ENCODE assay signal across 26 cellular contexts in genomic region chr11:134052988-134053945, GRCh38. TPM values are rescaled to one million over a fixed set of nuclear protein-coding genes. Genes with fewer than 3 reads are reported as not detected.
DNase-seq lines count a peak whose midpoint lies in the region; ATAC-seq, FAIRE-seq and TF ChIP-seq lines count a peak whose summit lies in the region.
"Had no signal": no experiment of that assay in that cellular context is flagged by ENCODE, and none has a peak within 500 bp of the region (broad histone marks: within the 10 kb centered on the region; RNA-seq: fewer than 3 reads in every experiment).

No MANE protein-coding gene starts in this region.

- H3K27me3 ChIP-seq in IMR-90 (ENCODE audit: control insufficient read depth, insufficient read depth, low read length) (peaks cover 2% of the 10 kb centered on the region; the same call in 1 of the 2 replicates), endodermal cell (ENCODE audit: control insufficient read depth, insufficient read depth, low read length, poor library complexity, severe bottlenecking) (peaks cover 5% of the 10 kb centered on the region), left ventricle myocardium inferior (ENCODE audit: low read depth) (peaks cover 4% of the 10 kb centered on the region)
- H3K27me3 ChIP-seq: cardiac muscle cell, esophagus muscularis mucosa, MG63 had no signal

- H3K27me3 Mint-ChIP-seq in endodermal cell (ENCODE audit: insufficient read depth), result peaks cover 5% of the 10 kb centered on the region

- H4K20me1 ChIP-seq in IMR-90 (ENCODE audit: insufficient read depth, low read length), result no peaks in the 10 kb centered on the region

- TF ChIP-seq POLR2A in IMR-90 (IDR thresholded peaks at IDR 0.05; ENCODE audit: low read depth, low read length) (no peak), GM12892 (IDR thresholded peaks at IDR 0.05; ENCODE audit: low read depth, low read length) (no peak)

- no peak for ATAC-seq in IMR-90 (ENCODE audit: low read depth)
- ATAC-seq: HepG2, T-cell had no signal

- no peak overlapping the region for H2AK5ac ChIP-seq in IMR-90 (ENCODE audit: low read depth, low read length)

- H3K9me3 Mint-ChIP-seq in endodermal cell, result no peaks in the 10 kb centered on the region
- H3K9me3 Mint-ChIP-seq: immature natural killer cell, T-cell had no signal

- H3K27ac ChIP-seq in IMR-90 (ENCODE audit: insufficient read depth, low read length) (no peak overlapping the region), endodermal cell (ENCODE audit: low read depth, low read length) (no peak overlapping the region), left ventricle myocardium inferior (replicated peaks) (no peak overlapping the region)
- H3K27ac ChIP-seq: cardiac muscle cell, esophagus muscularis mucosa, thoracic aorta had no signal

- H3K9ac ChIP-seq in IMR-90 (ENCODE audit: low read depth, low read length) (no peak overlapping the region), endodermal cell (ENCODE audit: extremely low read depth, low read length, poor library complexity, severe bottlenecking) (no peak overlapping the region)

- H3K4me3 ChIP-seq in IMR-90 (ENCODE audit: insufficient read depth, low read depth, low read length) (no peak overlapping the region), endodermal cell (ENCODE audit: low read length) (no peak overlapping the region), left ventricle myocardium inferior (no peak overlapping the region)
- H3K4me3 ChIP-seq: cardiac muscle cell, esophagus muscularis mucosa, lung, MG63, thoracic aorta had no signal

- H2BK15ac ChIP-seq in IMR-90 (ENCODE audit: low read depth, low read length), result no peak overlapping the region

- no peaks in the 10 kb centered on the region for H3K79me1 ChIP-seq in IMR-90 (ENCODE audit: low read depth in 1 of 2, low read length in 2 of 2)

- H4K8ac ChIP-seq in IMR-90 (ENCODE audit: low read depth in 2 of 2, low read length in 2 of 2), result no peak overlapping the region

- BruUV-seq in IMR-90 (replicated peaks; lab: Mats Ljungman, UMichigan), result no TSS peak

- no peak overlapping the region for H2BK20ac ChIP-seq in IMR-90 (ENCODE audit: low read depth, low read length)

- intact Hi-C loops in IMR-90 (cut with micrococcal nuclease), result no loop called here
- intact Hi-C loops in left ventricle myocardium inferior (cut with micrococcal nuclease), result no loop called here

- peaks cover 16% of the 10 kb centered on the region for H3K4me1 Mint-ChIP-seq in endodermal cell
- H3K4me1 Mint-ChIP-seq: naive B cell had no signal

- no peak overlapping the region for H3K18ac ChIP-seq in IMR-90 (ENCODE audit: low read depth, low read length)

- no peak overlapping the region for H3K23ac ChIP-seq in IMR-90 (ENCODE audit: low read depth, low read length)

- no peaks in the 10 kb centered on the region for H3K9me3 ChIP-seq in IMR-90 (ENCODE audit: control insufficient read depth, insufficient read depth, low read length)
- no peaks in the 10 kb centered on the region for H3K9me3 ChIP-seq in endodermal cell (ENCODE audit: control insufficient read depth, low read length)
- no peaks in the 10 kb centered on the region for H3K9me3 ChIP-seq in left ventricle myocardium inferior (replicated peaks)
- H3K9me3 ChIP-seq: esophagus muscularis mucosa, MG63, thoracic aorta had no signal

- no peak for TF ChIP-seq RAD21 in IMR-90 (IDR thresholded peaks at IDR 0.05; ENCODE audit: low read length)

- H2AK9ac ChIP-seq in IMR-90 (replicated peaks; ENCODE audit: low read depth, low read length, poor library complexity), result peak overlapping the region; percentile 55

- H3K4me2 ChIP-seq in IMR-90 (ENCODE audit: low read depth, low read length), result no peak overlapping the region

- dilution Hi-C loops in IMR-90 (cut with HindIII; ENCODE audit: low sequenced_read_pairs, unreplicated experiment), result no loop called here

- no peaks in the 10 kb centered on the region for H3K36me3 ChIP-seq in IMR-90 (ENCODE audit: control insufficient read depth, insufficient read depth, low read length)
- no peaks in the 10 kb centered on the region for H3K36me3 ChIP-seq in endodermal cell (ENCODE audit: control insufficient read depth, insufficient read depth, low read length)
- H3K36me3 ChIP-seq in left ventricle myocardium inferior, result no peaks in the 10 kb centered on the region
- H3K36me3 ChIP-seq: cardiac muscle cell, esophagus muscularis mucosa, MG63, thoracic aorta had no signal

- H3K4me1 ChIP-seq in IMR-90 (ENCODE audit: control insufficient read depth, insufficient read depth, low read length) (no peaks in the 10 kb centered on the region), endodermal cell (ENCODE audit: control insufficient read depth, insufficient read depth, low read length) (peaks cover 5% of the 10 kb centered on the region), left ventricle myocardium inferior (peaks cover 10% of the 10 kb centered on the region)

- CTCF ChIA-PET in IMR-90 (lab: Yijun Ruan, JAX), result no interaction called here

- H3K27ac Mint-ChIP-seq in endodermal cell, result peak overlapping the region; percentile 68
- H3K27ac Mint-ChIP-seq: naive B cell, progenitor cell of endocrine pancreas, T-cell had no signal

- no peak overlapping the region for H3K4ac ChIP-seq in IMR-90 (ENCODE audit: low read depth, low read length)

- POLR2A ChIA-PET in IMR-90 (lab: Charles Lee; ENCODE audit: unreplicated experiment), result no interaction called here

- H3K56ac ChIP-seq in IMR-90 (ENCODE audit: extremely low read depth, insufficient read depth, low read length), result no peak overlapping the region

- H3K9me1 ChIP-seq in IMR-90 (ENCODE audit: insufficient read depth, low read length), result no peaks in the 10 kb centered on the region

- no peak overlapping the region for H2BK5ac ChIP-seq in IMR-90 (ENCODE audit: low read depth, low read length, poor library complexity, severe bottlenecking)

- no peak overlapping the region for H3K4me3 Mint-ChIP-seq in endodermal cell
- H3K4me3 Mint-ChIP-seq: immature natural killer cell, T-cell had no signal

- FAIRE-seq in GM12892 (lab: Jason Lieb, UNC), result no peak
- FAIRE-seq: GM12891, HepG2 had no signal

- 47% methylated on average over 10 of the region's 26 CpGs; no CpG with 5 or more reads in 1 of the 2 experiments for WGBS in IMR-90 (ENCODE audit: extremely low coverage in 2 of 2, insufficient read length in 1 of 2), 2 experiments
- 68 to 72% methylated on average over 15 to 26 of the region's 26 CpGs for WGBS in endodermal cell (ENCODE audit: insufficient coverage in 1 of 2, insufficient read length in 1 of 2), 2 experiments

- no peaks in the 10 kb centered on the region for H3K36me3 Mint-ChIP-seq in endodermal cell (ENCODE audit: low read depth)
- H3K36me3 Mint-ChIP-seq: immature natural killer cell, T-cell had no signal

- DNase-seq in GDM1 (lab: John Stamatoyannopoulos, UW) (peak; percentile 28), IMR-90 (no peak), endodermal cell (peak; percentile 75), retina (peak; percentile 50), left ventricle myocardium inferior (no peak), NCI-H187 (lab: John Stamatoyannopoulos, UW) (no peak), GM12892 (ENCODE audit: insufficient read length) (no peak)
- no peak for DNase-seq in stimulated activated naive CD4-positive, alpha-beta T cell (lab: John Stamatoyannopoulos, UW)
- DNase-seq: activated CD4-positive, alpha-beta T cell treated with anti-CD3 and anti-CD28 coated beads, Interleukin-2, amount 50 U/mL, for 48 hours; GF-D8; glutamatergic neuron; immature natural killer cell; MG63; naive B cell; NCI-H1694 treated with DMSO at 0.1 percent for 48 hours; NCI-H526 treated with DMSO at 0.1 percent for 48 hours; SHP77; T-cell had no signal

- in situ Hi-C loops in IMR-90 (cut with MboI; ENCODE audit: low sequenced_read_pairs), result no loop called here

- TF ChIP-seq CTCF in IMR-90 (conservative IDR thresholded peaks at IDR 0.05; ENCODE audit: low read depth, low read length) (no peak), endodermal cell (conservative IDR thresholded peaks at IDR 0.05) (no peak), left ventricle myocardium inferior (IDR thresholded peaks at IDR 0.05; ENCODE audit: borderline replicate concordance) (no peak)

- peak overlapping the region; percentile 67 for H2AFZ ChIP-seq in IMR-90 (replicated peaks; ENCODE audit: low read length, poor library complexity)

- H4K5ac ChIP-seq in IMR-90 (ENCODE audit: low read depth, low read length), result no peak overlapping the region

- no peak overlapping the region for H2BK120ac ChIP-seq in IMR-90 (ENCODE audit: low read depth, low read length)

- H4K91ac ChIP-seq in IMR-90 (ENCODE audit: insufficient read depth, low read depth, low read length), result no peak overlapping the region

- peak overlapping the region; percentile 51; the same call in 1 of the 2 replicates for H3K14ac ChIP-seq in IMR-90 (replicated peaks; ENCODE audit: low read depth, low read length)

TF ChIP-seq in IMR-90, 13 proteins besides CTCF, POLR2A, EP300 and RAD21 (continues in another document):
- TF ChIP-seq RFX5 (IDR thresholded peaks at IDR 0.05; ENCODE audit: low read depth, low read length) (no peak), MAZ (IDR thresholded peaks at IDR 0.05; ENCODE audit: borderline replicate concordance, low read depth, low read length) (no peak), BHLHE40 (IDR thresholded peaks at IDR 0.05; ENCODE audit: low read depth, low read length) (no peak), ELK1 (IDR thresholded peaks at IDR 0.05; ENCODE audit: borderline replicate concordance, low read depth, low read length) (no peak), USF2 (IDR thresholded peaks at IDR 0.05; ENCODE audit: low read depth, low read length) (no peak)

RNA-seq across cellular contexts. Expression of gene JAM3, which starts 15.6 kb away (rescaled TPM):
- 71.5 and 102 TPM in 2 replicates for total RNA-seq in IMR-90 (2012; rRNA removed)
- polyA plus RNA-seq in IMR-90 (2012; rRNA removed), result 32.0 and 38.0 TPM in 2 replicates
- polyA plus RNA-seq in IMR-90 (2012; cell fraction: cytosol; rRNA removed), result 17.9 and 24.0 TPM in 2 replicates
- 20.6 and 54.0 TPM in 2 replicates for polyA plus RNA-seq in IMR-90 (2012; cell fraction: nucleus; rRNA removed; ENCODE audit: low replicate concordance)
- 10 to 100 TPM; 35.8 to 41.8 TPM for total RNA-seq in endodermal cell
- 110 TPM for polyA plus RNA-seq in endodermal cell (2013, experiment 1 of 2)
- polyA plus RNA-seq in endodermal cell (2013, experiment 2 of 2), result 105 TPM
- 36.2 TPM for total RNA-seq in left ventricle myocardium inferior
- polyA plus RNA-seq in GM12892 (2012; ENCODE audit: missing spikeins), result 1.0 TPM
- total RNA-seq: OCI-LY7 had no signal

Comparison
In these comparisons a context has a peak if more than half of its experiments do, and no peak if none do; other contexts are left out.
1. DNase-seq: peak in GDM1 (single experiment), endodermal cell (single experiment) and retina (single experiment); none in IMR-90 (single experiment), left ventricle myocardium inferior (single experiment), NCI-H187 (0 of 2), GM12892 (single experiment) and stimulated activated naive CD4-positive, alpha-beta T cell (0 of 6).